ENCODE assay signal across 31 cellular contexts in the genomic region with DNA sequence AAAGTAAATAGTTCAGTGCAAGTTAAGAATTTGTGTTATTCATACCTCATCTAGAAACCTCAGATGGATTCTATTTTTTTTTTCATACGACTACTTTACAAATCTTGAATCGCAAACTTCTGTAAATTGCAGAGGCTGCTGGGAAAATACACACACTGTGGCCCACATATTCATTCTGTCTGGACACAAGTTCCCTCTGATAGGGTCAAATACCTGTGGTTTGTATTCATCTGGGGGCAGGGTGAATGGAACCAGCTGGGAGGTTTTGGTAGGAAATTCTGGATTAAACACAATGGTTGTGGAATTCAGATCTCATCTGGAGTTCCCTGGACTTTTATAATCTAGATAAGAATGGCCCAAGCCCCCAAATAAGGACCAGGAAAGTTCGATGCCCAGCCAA. TPM values are rescaled to one million over a fixed set of nuclear protein-coding genes. Genes with fewer than 3 reads are reported as not detected.
DNase-seq lines count a peak whose midpoint lies in the region; ATAC-seq, FAIRE-seq and TF ChIP-seq lines count a peak whose summit lies in the region.
"Had no signal": no experiment of that assay in that cellular context is flagged by ENCODE, and none has a peak within 500 bp of the region (broad histone marks: within the 10 kb centered on the region; RNA-seq: fewer than 3 reads in every experiment).

No MANE protein-coding gene starts in this region.

- H3K27me3 Mint-ChIP-seq in astrocyte (ENCODE audit: low read depth, unreplicated experiment) (no peaks in the 10 kb centered on the region), endothelial cell (ENCODE audit: unreplicated experiment) (no peaks in the 10 kb centered on the region)

- H3K4me3 Mint-ChIP-seq in astrocyte (ENCODE audit: unreplicated experiment) (no peak overlapping the region), endothelial cell (ENCODE audit: unreplicated experiment) (no peak overlapping the region)
- H3K4me3 Mint-ChIP-seq: activated CD8-positive, alpha-beta T cell treated with anti-CD3 and anti-CD28 coated beads, Interleukin-2, amount 10 ng/mL, durations not matched to agents 7 days and 5 days; activated naive CD4-positive, alpha-beta T cell treated with anti-CD3 and anti-CD28 coated beads, Interleukin-2, amount 10 ng/mL, durations not matched to agents 7 days and 5 days; CD8-positive, alpha-beta T cell had no signal

- peak; percentile 16 for DNase-seq in GM23248
- peak; percentile 70 for DNase-seq in astrocyte (ENCODE audit: low read depth)
- peak; percentile 46 to 77 for DNase-seq in foreskin fibroblast
- DNase-seq in renal cortical epithelial cell (ENCODE audit: low read depth) = peak; percentile 33
- no peak for DNase-seq in endothelial cell (ENCODE audit: low spot score)
- no peak for DNase-seq in tibial artery
- DNase-seq in T1000 (lab: John Stamatoyannopoulos, UW) = no peak
- DNase-seq: ACHN; activated CD4-positive, alpha-beta T cell treated with anti-CD3 and anti-CD28 coated beads for 4 hours; activated CD8-positive, alpha-beta T cell treated with anti-CD3 and anti-CD28 coated beads, Interleukin-2, amount 10 ng/mL, durations not matched to agents 7 days and 5 days; activated naive CD4-positive, alpha-beta T cell treated with anti-CD3 and anti-CD28 coated beads, Interleukin-2, amount 10 ng/mL, durations not matched to agents 7 days and 5 days; amniotic stem cell; BE2C; CD8-positive, alpha-beta T cell; hippocampal formation; left ventricle myocardium inferior; NCI-H1048; right lobe of liver; RPMI8226; stimulated activated CD4-positive, alpha-beta T cell treated with anti-CD3 and anti-CD28 coated beads, Interleukin-4, amount 100 ng/mL, for 24 hours; transverse colon; WERI-Rb-1 had no signal

- peaks cover 13% of the 10 kb centered on the region for H3K4me1 Mint-ChIP-seq in astrocyte (ENCODE audit: low read depth, unreplicated experiment)
- H3K4me1 Mint-ChIP-seq in endothelial cell (ENCODE audit: unreplicated experiment) = peaks cover 5% of the 10 kb centered on the region
- H3K4me1 Mint-ChIP-seq: activated naive CD4-positive, alpha-beta T cell treated with anti-CD3 and anti-CD28 coated beads, Interleukin-2, amount 10 ng/mL, durations not matched to agents 7 days and 5 days had no signal

- no peaks in the 10 kb centered on the region for H3K36me3 Mint-ChIP-seq in astrocyte (ENCODE audit: low read depth, unreplicated experiment)
- H3K36me3 Mint-ChIP-seq in endothelial cell (ENCODE audit: low read depth, unreplicated experiment) = no peaks in the 10 kb centered on the region
- H3K36me3 Mint-ChIP-seq: activated naive CD4-positive, alpha-beta T cell treated with anti-CD3 and anti-CD28 coated beads, Interleukin-2, amount 10 ng/mL, durations not matched to agents 7 days and 5 days; CD8-positive, alpha-beta T cell had no signal

- no peak overlapping the region for H3K27ac Mint-ChIP-seq in astrocyte (ENCODE audit: unreplicated experiment)
- no peak overlapping the region for H3K27ac Mint-ChIP-seq in endothelial cell (ENCODE audit: unreplicated experiment)
- H3K27ac Mint-ChIP-seq: activated CD8-positive, alpha-beta T cell treated with anti-CD3 and anti-CD28 coated beads, Interleukin-2, amount 10 ng/mL, durations not matched to agents 7 days and 5 days; activated naive CD4-positive, alpha-beta T cell treated with anti-CD3 and anti-CD28 coated beads, Interleukin-2, amount 10 ng/mL, durations not matched to agents 7 days and 5 days; CD8-positive, alpha-beta T cell had no signal

- H3K27ac ChIP-seq in GM23248 (no peak overlapping the region), astrocyte (ENCODE audit: low read depth, low read length) (no peak overlapping the region), tibial artery (no peak overlapping the region)
- H3K27ac ChIP-seq: breast epithelium, epithelial cell of prostate, gastroesophageal sphincter, left ventricle myocardium inferior, right lobe of liver, transverse colon, WERI-Rb-1 had no signal

- H3K27me3 ChIP-seq in GM23248 (replicated peaks; ENCODE audit: insufficient read depth) = no peaks in the 10 kb centered on the region
- no peaks in the 10 kb centered on the region for H3K27me3 ChIP-seq in astrocyte (ENCODE audit: insufficient read depth, low read length)
- no peaks in the 10 kb centered on the region for H3K27me3 ChIP-seq in tibial artery
- H3K27me3 ChIP-seq: BE2C, breast epithelium, gastroesophageal sphincter, right lobe of liver, transverse colon had no signal

- no peaks in the 10 kb centered on the region for H3K9me2 ChIP-seq in GM23248 (ENCODE audit: insufficient read depth)

- H3F3A ChIP-seq in GM23248 (ENCODE audit: insufficient read depth) = peaks cover 13% of the 10 kb centered on the region; the same call in 1 of the 2 replicates

- H3K9me3 Mint-ChIP-seq in astrocyte (ENCODE audit: unreplicated experiment) (no peaks in the 10 kb centered on the region), endothelial cell (ENCODE audit: unreplicated experiment) (no peaks in the 10 kb centered on the region)
- H3K9me3 Mint-ChIP-seq: activated naive CD4-positive, alpha-beta T cell treated with anti-CD3 and anti-CD28 coated beads, Interleukin-2, amount 10 ng/mL, durations not matched to agents 7 days and 5 days; CD8-positive, alpha-beta T cell had no signal

- TF ChIP-seq CTCF in astrocyte (IDR thresholded peaks at IDR 0.05; ENCODE audit: insufficient read depth, low read depth, low read length) (no peak), foreskin fibroblast (IDR thresholded peaks at IDR 0.05; ENCODE audit: low read depth, low read length) (no peak), endothelial cell (IDR thresholded peaks at IDR 0.05; ENCODE audit: unreplicated experiment) (no peak), tibial artery (IDR thresholded peaks at IDR 0.05) (no peak)

- H3K4me1 ChIP-seq in GM23248 (ENCODE audit: insufficient read depth) = peaks cover 22% of the 10 kb centered on the region
- H3K4me1 ChIP-seq in astrocyte (ENCODE audit: insufficient read depth, low read length) = peaks cover 21% of the 10 kb centered on the region
- H3K4me1 ChIP-seq in tibial artery = no peaks in the 10 kb centered on the region
- H3K4me1 ChIP-seq: breast epithelium, gastroesophageal sphincter, left ventricle myocardium inferior, right lobe of liver, transverse colon had no signal

- H3K79me2 ChIP-seq in GM23248 (ENCODE audit: insufficient read depth) (no peaks in the 10 kb centered on the region), astrocyte (ENCODE audit: insufficient read depth, low read length) (no peaks in the 10 kb centered on the region)

- no peak overlapping the region for H3K4me3 ChIP-seq in GM23248
- H3K4me3 ChIP-seq in astrocyte (ENCODE audit: insufficient read depth, low read depth, low read length) = no peak overlapping the region
- H3K4me3 ChIP-seq in foreskin fibroblast (ENCODE audit: low read depth in 1 of 2, low read length in 2 of 2) = no peak overlapping the region
- H3K4me3 ChIP-seq in tibial artery = no peak overlapping the region
- H3K4me3 ChIP-seq: breast epithelium, gastroesophageal sphincter, K562, left ventricle myocardium inferior, right lobe of liver, transverse colon had no signal

- no peak for FAIRE-seq in astrocyte (lab: Jason Lieb, UNC)
- FAIRE-seq: colon, GM12892, K562 had no signal

- no peak for ATAC-seq in HG03460 (IDR thresholded peaks at IDR 0.05; ENCODE audit: unreplicated experiment)
- ATAC-seq: activated CD8-positive, alpha-beta T cell treated with anti-CD3 and anti-CD28 coated beads, Interleukin-2, amount 10 ng/mL, durations not matched to agents 7 days and 5 days; CD8-positive, alpha-beta T cell; gastroesophageal sphincter; K562; right lobe of liver had no signal

- 65 to 69% methylated on average over 3 of the region's 3 CpGs for WGBS in GM23248 (ENCODE audit: low coverage in 1 of 2, low lambda C conversion rate in 2 of 2, missing lambda C conversion rate in 2 of 2), 2 experiments

- H3K4me2 ChIP-seq in GM23248 (ENCODE audit: unreplicated experiment) (no peak overlapping the region), astrocyte (ENCODE audit: low read length) (peak overlapping the region; percentile 31)

- no peaks in the 10 kb centered on the region for H3K9me3 ChIP-seq in GM23248 (ENCODE audit: low read depth)
- H3K9me3 ChIP-seq in astrocyte (ENCODE audit: insufficient read depth, low read depth, low read length) = no peaks in the 10 kb centered on the region
- no peaks in the 10 kb centered on the region for H3K9me3 ChIP-seq in tibial artery
- H3K9me3 ChIP-seq: BE2C, breast epithelium, gastroesophageal sphincter, right lobe of liver, transverse colon had no signal

- H3K36me3 ChIP-seq in GM23248 (ENCODE audit: low read depth) (no peaks in the 10 kb centered on the region), astrocyte (ENCODE audit: insufficient read depth, low read length) (no peaks in the 10 kb centered on the region), tibial artery (no peaks in the 10 kb centered on the region)
- H3K36me3 ChIP-seq: BE2C, breast epithelium, gastroesophageal sphincter, left ventricle myocardium inferior, right lobe of liver, transverse colon, WERI-Rb-1 had no signal

- in situ Hi-C loops in GM23248 (cut with MboI) = loop anchor here (10.0 to 25.0 kb wide), 3 partner anchors 280 to 887 kb away; no protein-coding TSS in a partner anchor

- H4K20me1 ChIP-seq in GM23248 (ENCODE audit: insufficient read depth) = no peaks in the 10 kb centered on the region
- H4K20me1 ChIP-seq in astrocyte (ENCODE audit: insufficient read depth, low read length) = no peaks in the 10 kb centered on the region

- H3K9ac ChIP-seq in GM23248 (no peak overlapping the region), astrocyte (ENCODE audit: low read length) (no peak overlapping the region)

- H2AFZ ChIP-seq in GM23248 (no peak overlapping the region), astrocyte (ENCODE audit: low read depth, low read length) (no peak overlapping the region)

- intact Hi-C loops in tibial artery (cut with DNase I; ENCODE audit: low total_unique reads) = no loop called here

RNA-seq across cellular contexts. Expression of a gene that starts 56.2 kb away (rescaled TPM):
- total RNA-seq in GM23248 (2014; rRNA removed; shearing (Covaris generic)) = 14.3 and 22.9 TPM in 2 replicates
- polyA plus RNA-seq in GM23248 (2016; fragmentation: Nextera tagmentation; extraction: Ambion mirVana) = 12.5 and 13.7 TPM in 2 replicates
- total RNA-seq in astrocyte (19.0 and 20.7 TPM in 2 replicates), renal cortical epithelial cell (7.3 and 20.8 TPM in 2 replicates), endothelial cell (ENCODE audit: unreplicated experiment) (17.3 TPM)
- total RNA-seq: CD8-positive, alpha-beta T cell; HT-29; SK-MEL-5 had no signal
- polyA plus RNA-seq: K562 had no signal

Comparison
In these comparisons a context has a peak if more than half of its experiments do, and no peak if none do; other contexts are left out.
1. DNase-seq: peak in GM23248 (single experiment), astrocyte (single experiment), foreskin fibroblast (2 of 2) and renal cortical epithelial cell (single experiment); none in endothelial cell (single experiment), tibial artery (0 of 2) and T1000 (single experiment).